ENCODE assay signal across 26 cellular contexts in genomic region chr2:239149501-239149900, GRCh38.
DNase-seq lines count a peak whose midpoint lies in the region; ATAC-seq, FAIRE-seq and TF ChIP-seq lines count a peak whose summit lies in the region.
"Had no signal": no experiment of that assay in that cellular context is flagged by ENCODE, and none has a peak within 500 bp of the region (broad histone marks: within the 10 kb centered on the region; RNA-seq: fewer than 3 reads in every experiment).

No MANE protein-coding gene starts in this region.

- no peak overlapping the region for H3K4me3 ChIP-seq in kidney (ENCODE audit: low read length in 2 of 2)
- no peak overlapping the region for H3K4me3 ChIP-seq in vagina
- no peak overlapping the region for H3K4me3 ChIP-seq in esophagus muscularis mucosa
- H3K4me3 ChIP-seq: esophagus squamous epithelium had no signal

- no peak for ATAC-seq in left cardiac atrium
- no peak for ATAC-seq in Right ventricle myocardium inferior
- ATAC-seq: activated CD4-positive, alpha-beta T cell treated with anti-CD3 and anti-CD28 coated beads for 36 hours; activated T-helper 17 cell treated with anti-CD3 and anti-CD28 coated beads, Interleukin-2, amount 50 U/mL, for 72 hours; stimulated activated effector memory CD8-positive, alpha-beta T cell treated with anti-CD3 and anti-CD28 coated beads, Interleukin-12 subunit alpha, Interleukin-12 subunit beta, amount 100 ng/mL, for 72 hours had no signal

- no peak for TF ChIP-seq POLR2A in vagina (IDR thresholded peaks at IDR 0.05)
- TF ChIP-seq POLR2A in esophagus muscularis mucosa (IDR thresholded peaks at IDR 0.05; ENCODE audit: low read depth): no peak

- no peak overlapping the region for H3K9ac ChIP-seq in kidney (ENCODE audit: low read length in 2 of 2)

- 92% methylated on average over 17 of the region's 17 CpGs for WGBS in esophagus muscularis mucosa

- H3K27me3 ChIP-seq in vagina: no peaks in the 10 kb centered on the region
- H3K27me3 ChIP-seq in esophagus muscularis mucosa: no peaks in the 10 kb centered on the region
- H3K27me3 ChIP-seq: esophagus squamous epithelium had no signal

- intact Hi-C loops in left cardiac atrium (cut with DNase I): no loop called here
- intact Hi-C loops in Right ventricle myocardium inferior (cut with DNase I): no loop called here
- intact Hi-C loops in kidney (cut with DNase I): no loop called here
- intact Hi-C loops in posterior cingulate gyrus (cut with DNase I): no loop called here
- intact Hi-C loops in vagina (cut with DNase I): no loop called here
- intact Hi-C loops in esophagus muscularis mucosa (cut with DNase I): loop anchor here (10.0 kb wide), 1 partner anchor 245 kb away; no protein-coding TSS in a partner anchor

- peak; percentile 9 for DNase-seq in left cardiac atrium
- DNase-seq in Right ventricle myocardium inferior (ENCODE audit: missing footprints): no peak
- DNase-seq in kidney: peak; percentile 61
- DNase-seq in posterior cingulate gyrus: peak in 7 of 10 donors; percentile 3 to 72 (median 12)
- DNase-seq in vagina (ENCODE audit: extremely low spot score in 2 of 2): no peak
- no peak for DNase-seq in NCI-H510A treated with DMSO at 0.1 percent for 48 hours (lab: John Stamatoyannopoulos, UW)
- DNase-seq in esophagus muscularis mucosa (ENCODE audit: extremely low spot score): no peak
- no peak for DNase-seq in kidney tubule cell (ENCODE audit: low spot score)
- DNase-seq: activated CD4-positive, alpha-beta T cell treated with anti-CD3 and anti-CD28 coated beads for 36 hours; DND-41; effector memory CD4-positive, alpha-beta T cell; esophagus squamous epithelium; GOT3; hippocampal formation; KG1; mammary epithelial cell; MM.1S; NCI-H1417 treated with DMSO at 0.1 percent for 48 hours; NCI-H524; stimulated activated CD4-positive, alpha-beta T cell treated with anti-CD3 and anti-CD28 coated beads, Interleukin-2, amount 100 ng/mL, for 48 hours had no signal

- no peak for TF ChIP-seq EP300 in esophagus muscularis mucosa (IDR thresholded peaks at IDR 0.05)

- no peaks in the 10 kb centered on the region for H3K9me3 ChIP-seq in kidney (ENCODE audit: control insufficient read depth in 1 of 2, low read length in 2 of 2)
- H3K9me3 ChIP-seq in vagina: no peaks in the 10 kb centered on the region
- H3K9me3 ChIP-seq in esophagus muscularis mucosa: no peaks in the 10 kb centered on the region
- H3K9me3 ChIP-seq: esophagus squamous epithelium had no signal

- no peak for FAIRE-seq in kidney (lab: Jason Lieb, UNC)
- FAIRE-seq: colon, frontal cortex, RCC 7860 had no signal

- H3K4me1 ChIP-seq in kidney (ENCODE audit: control insufficient read depth in 1 of 2, insufficient read depth in 1 of 2, low read depth in 1 of 2, low read length in 2 of 2) (no peaks in the 10 kb centered on the region), vagina (peaks cover 22% of the 10 kb centered on the region), esophagus muscularis mucosa (peaks cover 18 to 23% (median 19%) of the 10 kb centered on the region in 4 donors)

- TF ChIP-seq CTCF in kidney (IDR thresholded peaks at IDR 0.05; ENCODE audit: borderline replicate concordance, extremely low read depth, insufficient read depth) (no peak), vagina (IDR thresholded peaks at IDR 0.05) (no peak), esophagus muscularis mucosa (IDR thresholded peaks at IDR 0.05) (no peak)

- no peak overlapping the region for H3K27ac ChIP-seq in kidney (ENCODE audit: low read depth in 2 of 2, low read length in 2 of 2)
- H3K27ac ChIP-seq in vagina: peak overlapping the region; percentile 23
- H3K27ac ChIP-seq in esophagus muscularis mucosa (replicated peaks in 1 of 4): peak overlapping the region in 1 of 4 donors; percentile 3
- H3K27ac ChIP-seq: C4-2B had no signal

- H3K36me3 ChIP-seq in kidney (ENCODE audit: control insufficient read depth in 1 of 2, insufficient read depth in 2 of 2, low read length in 2 of 2): peaks cover 0 to 9% of the 10 kb centered on the region in 2 donors
- H3K36me3 ChIP-seq in vagina: peaks cover 0 to 14% of the 10 kb centered on the region in 2 donors
- peaks cover 31 to 79% (median 65%) of the 10 kb centered on the region in 4 donors for H3K36me3 ChIP-seq in esophagus muscularis mucosa

Comparison
In these comparisons a context has a peak if more than half of its experiments do, and no peak if none do; other contexts are left out.
1. DNase-seq: peak in left cardiac atrium (single experiment), kidney (single experiment) and posterior cingulate gyrus (7 of 10); none in Right ventricle myocardium inferior (single experiment), vagina (0 of 2), NCI-H510A treated with DMSO at 0.1 percent for 48 hours (single experiment), esophagus muscularis mucosa (single experiment) and kidney tubule cell (single experiment).